ENCODE assay signal across 8 cellular contexts in genomic region chr18:74290831-74291770, GRCh38. TPM values are rescaled to one million over a fixed set of nuclear protein-coding genes. Genes with fewer than 3 reads are reported as not detected.
DNase-seq lines count a peak whose midpoint lies in the region; ATAC-seq and TF ChIP-seq lines count a peak whose summit lies in the region.

No MANE protein-coding gene starts in this region.

- H3K36me3 ChIP-seq in adipocyte (ENCODE audit: control insufficient read depth, insufficient read depth, low read length, severe bottlenecking) = peaks cover 5% of the 10 kb centered on the region
- H3K36me3 ChIP-seq in iPS-18a (ENCODE audit: control insufficient read depth, low read depth, low read length) = no peaks in the 10 kb centered on the region
- H3K36me3 ChIP-seq in spleen = no peaks in the 10 kb centered on the region

- no peaks in the 10 kb centered on the region for H3K27me3 ChIP-seq in adipocyte (replicated peaks; ENCODE audit: control insufficient read depth, insufficient read depth, low read length)
- no peaks in the 10 kb centered on the region for H3K27me3 ChIP-seq in iPS-18a (ENCODE audit: control insufficient read depth, insufficient read depth, low read length)
- H3K27me3 ChIP-seq in spleen (replicated peaks in 1 of 7) = no peaks in the 10 kb centered on the region

- DNase-seq in NCI-H1048 (lab: John Stamatoyannopoulos, UW) (peak; percentile 5), adipocyte (ENCODE audit: low read depth) (no peak), spleen (peak; percentile 89)
- DNase-seq in central memory CD4-positive, alpha-beta T cell = no peak

- 11 to 30% (median 14%) methylated on average over 31 to 83 of the region's 83 CpGs for WGBS in spleen, 5 donors

- H3K9ac ChIP-seq in adipocyte (ENCODE audit: low read length) (peak overlapping the region; percentile 95), iPS-18a (ENCODE audit: low read length) (peak overlapping the region; percentile 61)

- ATAC-seq in HG03159 (IDR thresholded peaks at IDR 0.05; ENCODE audit: unreplicated experiment) (no peak), GM19397 (IDR thresholded peaks at IDR 0.05; ENCODE audit: unreplicated experiment) (no peak)

- H3K27ac ChIP-seq in iPS-18a (ENCODE audit: low read length) (no peak overlapping the region), spleen (peak overlapping the region; percentile 18 to 82 (median 72))

- TF ChIP-seq CTCF in GM12875 (IDR thresholded peaks at IDR 0.05; ENCODE audit: borderline replicate concordance, insufficient read depth, low read depth, low read length) (no peak), spleen (IDR thresholded peaks at IDR 0.05 in 8 of 11, conservative IDR thresholded peaks at IDR 0.05 in 3 of 11) (peak in 1 of 11 experiments; percentile 7)

- intact Hi-C loops in spleen (cut with DNase I; ENCODE audit: low total_unique reads) = no loop called here

- H3K4me1 ChIP-seq in adipocyte (ENCODE audit: control insufficient read depth, insufficient read depth, low read length) (peaks cover 55% of the 10 kb centered on the region), iPS-18a (ENCODE audit: control insufficient read depth, low read depth, low read length) (peaks cover 23% of the 10 kb centered on the region), spleen (peaks cover 6 to 58% (median 34%) of the 10 kb centered on the region in 6 donors)

- TF ChIP-seq POLR2A in spleen (IDR thresholded peaks at IDR 0.05) = no peak

- H3K4me3 ChIP-seq in GM12875 (ENCODE audit: low read depth, low read length) (peak overlapping the region; percentile 92), adipocyte (ENCODE audit: low read length) (peak overlapping the region; percentile 97), iPS-18a (ENCODE audit: low read length) (peak overlapping the region; percentile 93), spleen (peak overlapping the region; percentile 84 to 99 (median 96))

- H3K9me3 ChIP-seq in adipocyte (ENCODE audit: control insufficient read depth, low read length) = no peaks in the 10 kb centered on the region
- peaks cover 3% of the 10 kb centered on the region for H3K9me3 ChIP-seq in iPS-18a (ENCODE audit: control insufficient read depth, low read depth, low read length)
- H3K9me3 ChIP-seq in spleen = no peaks in the 10 kb centered on the region

RNA-seq across cellular contexts. Expression of gene CYB5A, which starts 0.7 kb away (rescaled TPM):
- 100 to 1,000 TPM in 4 of 7 donors, 10 to 100 TPM in 3; 54.6 to 135 (median 115) TPM for total RNA-seq in spleen
- 100 to 1,000 TPM in 2 of 3 donors, 10 to 100 TPM in 1; 77.9 to 137 (median 107) TPM for polyA plus RNA-seq in spleen

RNA-seq across cellular contexts. Expression of gene C18orf63, which starts 24.5 kb away (rescaled TPM):
- total RNA-seq in spleen = under 1 TPM in 3 of 7 donors, not detected in 4; 0.13 to 0.18 (median 0.14) TPM
- polyA plus RNA-seq in spleen = under 1 TPM in 1 of 3 donors, not detected in 2; 0.02 TPM

Comparison
In these comparisons a context has a peak if more than half of its experiments do, and no peak if none do; other contexts are left out.
1. DNase-seq: peak in NCI-H1048 (single experiment) and spleen (single experiment); none in adipocyte (single experiment) and central memory CD4-positive, alpha-beta T cell (single experiment).
2. Peak in every context shown above with its lines, with median percentiles within 50 percentile points of each other: H3K4me3 ChIP-seq.